In the genomic region with DNA sequence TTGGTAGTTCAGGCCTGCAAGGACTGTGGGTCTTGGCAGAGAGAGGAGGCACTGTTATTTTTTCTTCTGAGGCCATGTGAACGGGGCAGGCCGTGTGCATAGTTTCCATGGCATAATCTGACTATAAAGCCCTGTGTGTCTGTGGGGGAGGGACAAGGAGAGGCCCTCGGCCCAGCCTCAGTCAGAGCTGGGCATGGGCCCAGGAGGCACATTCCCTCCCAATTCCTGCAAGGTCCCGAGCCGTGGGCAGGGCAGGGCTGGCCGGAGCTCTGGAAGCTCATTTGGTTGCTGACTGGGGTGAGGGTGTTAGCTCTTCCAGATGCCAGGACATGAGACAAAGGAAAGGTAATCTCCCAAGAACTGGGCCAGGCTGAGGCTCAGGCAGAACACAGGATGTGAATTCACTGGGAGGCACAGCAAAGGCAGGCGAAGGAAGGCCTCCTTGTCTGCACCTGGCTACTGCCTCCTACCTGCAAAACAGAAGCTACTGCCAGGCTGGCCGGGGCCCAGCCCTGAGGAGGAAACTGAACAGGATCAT, we compare ENCODE assay signal across 10 cellular contexts. TPM values are rescaled to one million over a fixed set of nuclear protein-coding genes. Genes with fewer than 3 reads are reported as not detected.
DNase-seq lines count a peak whose midpoint lies in the region; ATAC-seq, FAIRE-seq and TF ChIP-seq lines count a peak whose summit lies in the region.
"Had no signal": no experiment of that assay in that cellular context is flagged by ENCODE, and none has a peak within 500 bp of the region (broad histone marks: within the 10 kb centered on the region; RNA-seq: fewer than 3 reads in every experiment).

No MANE protein-coding gene starts in this region.

- no peaks in the 10 kb centered on the region for H3K9me3 Mint-ChIP-seq in chondrocyte (ENCODE audit: low read depth)

- peak overlapping the region; percentile 97 for H3K27ac Mint-ChIP-seq in chondrocyte (ENCODE audit: unreplicated experiment)

- H3K4me1 ChIP-seq in HEK293 (ENCODE audit: control insufficient read depth, insufficient read depth, low read length), result peaks cover 4% of the 10 kb centered on the region; the same call in 1 of the 2 replicates
- peaks cover 32 to 33% of the 10 kb centered on the region in 2 donors for H3K4me1 ChIP-seq in kidney (ENCODE audit: control insufficient read depth in 1 of 2, insufficient read depth in 1 of 2, low read depth in 1 of 2, low read length in 2 of 2)
- H3K4me1 ChIP-seq in skeletal muscle tissue (ENCODE audit: control insufficient read depth in 3 of 3, insufficient read depth in 3 of 3, low read length in 3 of 3), result peaks cover 19 to 41% (median 37%) of the 10 kb centered on the region in 3 donors

- H3K27me3 ChIP-seq in skeletal muscle tissue (ENCODE audit: control insufficient read depth in 3 of 3, insufficient read depth in 3 of 3, low read length in 3 of 3), result no peaks in the 10 kb centered on the region

- H3K27ac ChIP-seq in HEK293 (ENCODE audit: extremely low read depth, low read depth, low read length) (no peak overlapping the region), kidney (ENCODE audit: low read depth in 2 of 2, low read length in 2 of 2) (peak overlapping the region; percentile 91 to 94), skeletal muscle tissue (ENCODE audit: low read depth, low read length) (peak overlapping the region; percentile 82)
- H3K27ac ChIP-seq: KMS-11 had no signal

- intact Hi-C loops in kidney (cut with DNase I), result no loop called here

- peak overlapping the region; percentile 31 for H3K4me3 Mint-ChIP-seq in chondrocyte (ENCODE audit: unreplicated experiment)

- peak overlapping the region in 1 of 2 donors; percentile 37 for H3K9ac ChIP-seq in kidney (ENCODE audit: low read length in 2 of 2)
- H3K9ac ChIP-seq in skeletal muscle tissue (ENCODE audit: low read depth in 1 of 3, low read length in 3 of 3), result peak overlapping the region; percentile 23 to 70 (median 51)
- H3K9ac ChIP-seq: KMS-11 had no signal

- no peak for DNase-seq in chondrocyte (ENCODE audit: low spot score)
- DNase-seq in kidney, result peak; percentile 95
- DNase-seq in AG08396 (ENCODE audit: low spot score), result no peak
- no peak for DNase-seq in SIG-M5 treated with dmso at 0.1 percent for 504 hours (lab: John Stamatoyannopoulos, UW; ENCODE audit: unreplicated experiment)

- H3K9me3 ChIP-seq in HEK293 (ENCODE audit: control insufficient read depth, insufficient read depth, low read depth, low read length) (no peaks in the 10 kb centered on the region), kidney (ENCODE audit: control insufficient read depth in 1 of 2, low read length in 2 of 2) (no peaks in the 10 kb centered on the region), skeletal muscle tissue (ENCODE audit: control insufficient read depth in 3 of 3, low read length in 3 of 3) (no peaks in the 10 kb centered on the region)

- ATAC-seq in HG03139 (IDR thresholded peaks at IDR 0.05; ENCODE audit: unreplicated experiment), result no peak
- no peak for ATAC-seq in HG02588 (IDR thresholded peaks at IDR 0.05; ENCODE audit: unreplicated experiment)

- FAIRE-seq in kidney (lab: Jason Lieb, UNC), result no peak
- FAIRE-seq: GM18507 had no signal

- no peaks in the 10 kb centered on the region for H3K27me3 Mint-ChIP-seq in chondrocyte (ENCODE audit: low read depth)

- peaks cover 60% of the 10 kb centered on the region for H3K4me1 Mint-ChIP-seq in chondrocyte (ENCODE audit: low read depth)

- H3K4me3 ChIP-seq in HEK293 (ENCODE audit: low read depth, low read length) (no peak overlapping the region), kidney (ENCODE audit: low read length in 2 of 2) (no peak overlapping the region), skeletal muscle tissue (ENCODE audit: low read length in 3 of 3) (peak overlapping the region; percentile 14 to 56 (median 31))

- POLR2A ChIA-PET in HEK293 (lab: Yijun Ruan, JAX), result no interaction called here

- no peaks in the 10 kb centered on the region for H3K36me3 ChIP-seq in HEK293 (ENCODE audit: control insufficient read depth in 2 of 2, insufficient read depth in 1 of 2, low read length in 2 of 2)
- H3K36me3 ChIP-seq in kidney (ENCODE audit: control insufficient read depth in 1 of 2, insufficient read depth in 2 of 2, low read length in 2 of 2), result no peaks in the 10 kb centered on the region
- no peaks in the 10 kb centered on the region for H3K36me3 ChIP-seq in skeletal muscle tissue (ENCODE audit: control insufficient read depth in 3 of 3, insufficient read depth in 3 of 3, low read length in 3 of 3)

- CTCF ChIA-PET in HEK293 (lab: Yijun Ruan, JAX), result interaction anchor here (0.6 to 1.5 kb wide), 3 partner anchors 9 to 209 kb away, joined by 3 to 4 read pairs (median 3); no protein-coding TSS in a partner anchor

- H3K36me3 Mint-ChIP-seq in chondrocyte (ENCODE audit: low read depth), result no peaks in the 10 kb centered on the region

- TF ChIP-seq CTCF in HEK293 (tag by site-specific recombination; IDR thresholded peaks at IDR 0.05) (no peak), chondrocyte (IDR thresholded peaks at IDR 0.05) (peak; percentile 35), kidney (IDR thresholded peaks at IDR 0.05; ENCODE audit: borderline replicate concordance, extremely low read depth, insufficient read depth) (no peak)

TF ChIP-seq in HEK293, 187 proteins besides CTCF, POLR2A, EP300 and RAD21:
- TF ChIP-seq OSR2 (tag by site-specific recombination; IDR thresholded peaks at IDR 0.05) (peak; percentile 39), ZNF335 (tag by site-specific recombination; conservative IDR thresholded peaks at IDR 0.05) (peak; percentile 55), ZNF530 (tag by site-specific recombination; IDR thresholded peaks at IDR 0.05; ENCODE audit: low read depth) (no peak), ZNF747 (tag by site-specific recombination; IDR thresholded peaks at IDR 0.05) (no peak)
- TF ChIP-seq, protein P1, sequence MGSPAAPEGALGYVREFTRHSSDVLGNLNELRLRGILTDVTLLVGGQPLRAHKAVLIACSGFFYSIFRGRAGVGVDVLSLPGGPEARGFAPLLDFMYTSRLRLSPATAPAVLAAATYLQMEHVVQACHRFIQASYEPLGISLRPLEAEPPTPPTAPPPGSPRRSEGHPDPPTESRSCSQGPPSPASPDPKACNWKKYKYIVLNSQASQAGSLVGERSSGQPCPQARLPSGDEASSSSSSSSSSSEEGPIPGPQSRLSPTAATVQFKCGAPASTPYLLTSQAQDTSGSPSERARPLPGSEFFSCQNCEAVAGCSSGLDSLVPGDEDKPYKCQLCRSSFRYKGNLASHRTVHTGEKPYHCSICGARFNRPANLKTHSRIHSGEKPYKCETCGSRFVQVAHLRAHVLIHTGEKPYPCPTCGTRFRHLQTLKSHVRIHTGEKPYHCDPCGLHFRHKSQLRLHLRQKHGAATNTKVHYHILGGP (tag by site-specific recombination; IDR thresholded peaks at IDR 0.05), result no peak

RNA-seq across cellular contexts. Expression of a gene that starts 22.0 kb away (rescaled TPM):
- total RNA-seq in chondrocyte (46.3 to 133 TPM (median 131 TPM) in 3 replicates), kidney (127 TPM), skeletal muscle tissue (16.7 TPM)
- polyA plus RNA-seq in kidney (ENCODE audit: insufficient read depth, low read depth, low replicate concordance), result 51.9 TPM

Comparison
In these comparisons a context has a peak if more than half of its experiments do, and no peak if none do; other contexts are left out.
1. H3K4me3 ChIP-seq: peak in skeletal muscle tissue (3 of 3); none in HEK293 (single experiment) and kidney (0 of 2).